In the genomic region with DNA sequence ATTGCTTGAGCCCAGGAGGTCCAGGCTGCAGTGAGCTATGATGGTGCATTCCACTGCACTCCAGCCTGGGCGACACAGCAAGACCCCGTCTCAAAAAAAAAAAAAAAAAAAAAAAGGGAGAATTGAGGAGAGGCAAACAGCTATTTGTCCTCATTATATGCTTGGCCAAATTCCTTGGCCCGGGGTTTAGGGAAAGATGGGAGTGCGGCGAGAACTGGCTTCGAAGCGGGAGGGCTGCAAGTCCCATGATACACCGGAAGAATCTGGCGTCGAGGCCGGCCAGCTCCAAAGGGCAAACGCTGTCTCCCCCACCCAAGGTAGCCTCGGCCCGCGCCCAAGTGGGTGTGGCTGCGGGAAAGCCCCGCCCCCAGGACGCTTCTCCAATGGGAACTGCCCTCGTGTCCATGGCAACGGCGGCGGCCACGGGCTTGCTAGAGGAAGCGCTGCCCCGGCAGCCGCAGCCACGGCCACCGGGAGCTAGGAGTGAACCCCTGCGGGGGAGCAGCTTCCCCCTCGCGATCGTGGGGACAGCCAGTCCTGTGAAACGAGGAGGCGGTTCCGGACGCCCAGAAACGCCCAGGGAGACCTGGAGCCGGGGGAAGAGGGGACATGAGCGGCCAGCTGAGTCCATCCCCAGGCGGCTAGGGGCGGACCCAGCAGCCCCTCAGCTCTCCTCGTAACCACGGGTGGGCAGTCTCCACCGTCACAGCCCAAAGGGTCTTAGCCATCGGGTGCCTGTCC, we compare ENCODE assay signal across 1 cellular context.
TF ChIP-seq lines count a peak whose summit lies in the region.

A gene with protein sequence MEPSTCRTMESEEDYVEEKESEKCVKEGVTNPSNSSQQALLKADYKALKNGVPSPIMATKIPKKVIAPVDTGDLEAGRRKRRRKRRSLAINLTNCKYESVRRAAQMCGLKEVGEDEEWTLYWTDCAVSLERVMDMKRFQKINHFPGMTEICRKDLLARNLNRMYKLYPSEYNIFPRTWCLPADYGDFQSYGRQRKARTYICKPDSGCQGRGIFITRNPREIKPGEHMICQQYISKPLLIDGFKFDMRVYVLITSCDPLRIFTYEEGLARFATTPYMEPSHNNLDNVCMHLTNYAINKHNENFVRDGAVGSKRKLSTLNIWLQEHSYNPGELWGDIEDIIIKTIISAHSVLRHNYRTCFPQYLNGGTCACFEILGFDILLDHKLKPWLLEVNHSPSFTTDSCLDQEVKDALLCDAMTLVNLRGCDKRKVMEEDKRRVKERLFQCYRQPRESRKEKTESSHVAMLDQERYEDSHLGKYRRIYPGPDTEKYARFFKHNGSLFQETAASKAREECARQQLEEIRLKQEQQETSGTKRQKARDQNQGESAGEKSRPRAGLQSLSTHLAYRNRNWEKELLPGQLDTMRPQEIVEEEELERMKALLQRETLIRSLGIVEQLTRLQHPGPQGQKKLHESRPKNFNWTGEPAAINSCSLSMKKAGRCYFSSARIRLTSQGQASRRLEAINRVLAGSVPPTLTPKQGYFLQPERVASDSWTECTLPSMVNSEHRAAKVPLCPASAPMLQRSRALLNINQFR (plus strand): TSS at position 434 of the 741 bp plus-strand sequence. CDS start 1,075 bp downstream, outside the sequence.

TF ChIP-seq in K562, 482 proteins besides CTCF, POLR2A, EP300 and RAD21 (continued from another document):
- TF ChIP-seq, protein P1, sequence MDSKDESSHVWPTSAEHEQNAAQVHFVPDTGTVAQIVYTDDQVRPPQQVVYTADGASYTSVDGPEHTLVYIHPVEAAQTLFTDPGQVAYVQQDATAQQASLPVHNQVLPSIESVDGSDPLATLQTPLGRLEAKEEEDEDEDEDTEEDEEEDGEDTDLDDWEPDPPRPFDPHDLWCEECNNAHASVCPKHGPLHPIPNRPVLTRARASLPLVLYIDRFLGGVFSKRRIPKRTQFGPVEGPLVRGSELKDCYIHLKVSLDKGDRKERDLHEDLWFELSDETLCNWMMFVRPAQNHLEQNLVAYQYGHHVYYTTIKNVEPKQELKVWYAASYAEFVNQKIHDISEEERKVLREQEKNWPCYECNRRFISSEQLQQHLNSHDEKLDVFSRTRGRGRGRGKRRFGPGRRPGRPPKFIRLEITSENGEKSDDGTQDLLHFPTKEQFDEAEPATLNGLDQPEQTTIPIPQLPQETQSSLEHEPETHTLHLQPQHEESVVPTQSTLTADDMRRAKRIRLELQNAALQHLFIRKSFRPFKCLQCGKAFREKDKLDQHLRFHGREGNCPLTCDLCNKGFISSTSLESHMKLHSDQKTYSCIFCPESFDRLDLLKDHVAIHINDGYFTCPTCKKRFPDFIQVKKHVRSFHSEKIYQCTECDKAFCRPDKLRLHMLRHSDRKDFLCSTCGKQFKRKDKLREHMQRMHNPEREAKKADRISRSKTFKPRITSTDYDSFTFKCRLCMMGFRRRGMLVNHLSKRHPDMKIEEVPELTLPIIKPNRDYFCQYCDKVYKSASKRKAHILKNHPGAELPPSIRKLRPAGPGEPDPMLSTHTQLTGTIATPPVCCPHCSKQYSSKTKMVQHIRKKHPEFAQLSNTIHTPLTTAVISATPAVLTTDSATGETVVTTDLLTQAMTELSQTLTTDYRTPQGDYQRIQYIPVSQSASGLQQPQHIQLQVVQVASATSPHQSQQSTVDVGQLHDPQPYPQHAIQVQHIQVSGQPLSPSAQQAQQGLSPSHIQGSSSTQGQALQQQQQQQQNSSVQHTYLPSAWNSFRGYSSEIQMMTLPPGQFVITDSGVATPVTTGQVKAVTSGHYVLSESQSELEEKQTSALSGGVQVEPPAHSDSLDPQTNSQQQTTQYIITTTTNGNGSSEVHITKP (IDR thresholded peaks at IDR 0.05; ENCODE audit: partially characterized antibody): peak; percentile 93
- TF ChIP-seq, protein P2, sequence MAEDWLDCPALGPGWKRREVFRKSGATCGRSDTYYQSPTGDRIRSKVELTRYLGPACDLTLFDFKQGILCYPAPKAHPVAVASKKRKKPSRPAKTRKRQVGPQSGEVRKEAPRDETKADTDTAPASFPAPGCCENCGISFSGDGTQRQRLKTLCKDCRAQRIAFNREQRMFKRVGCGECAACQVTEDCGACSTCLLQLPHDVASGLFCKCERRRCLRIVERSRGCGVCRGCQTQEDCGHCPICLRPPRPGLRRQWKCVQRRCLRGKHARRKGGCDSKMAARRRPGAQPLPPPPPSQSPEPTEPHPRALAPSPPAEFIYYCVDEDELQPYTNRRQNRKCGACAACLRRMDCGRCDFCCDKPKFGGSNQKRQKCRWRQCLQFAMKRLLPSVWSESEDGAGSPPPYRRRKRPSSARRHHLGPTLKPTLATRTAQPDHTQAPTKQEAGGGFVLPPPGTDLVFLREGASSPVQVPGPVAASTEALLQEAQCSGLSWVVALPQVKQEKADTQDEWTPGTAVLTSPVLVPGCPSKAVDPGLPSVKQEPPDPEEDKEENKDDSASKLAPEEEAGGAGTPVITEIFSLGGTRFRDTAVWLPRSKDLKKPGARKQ (CRISPR knock-in tag; IDR thresholded peaks at IDR 0.05): no peak
- TF ChIP-seq, protein P3, sequence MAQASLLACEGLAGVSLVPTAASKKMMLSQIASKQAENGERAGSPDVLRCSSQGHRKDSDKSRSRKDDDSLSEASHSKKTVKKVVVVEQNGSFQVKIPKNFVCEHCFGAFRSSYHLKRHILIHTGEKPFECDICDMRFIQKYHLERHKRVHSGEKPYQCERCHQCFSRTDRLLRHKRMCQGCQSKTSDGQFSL (CRISPR knock-in tag; IDR thresholded peaks at IDR 0.05): 0 out of 2 replicates have a peak, but pooled peaks have one; percentile 41
- TF ChIP-seq, protein P3 (tag; IDR thresholded peaks at IDR 0.05): no peak
- TF ChIP-seq SMAD4 (CRISPR knock-in tag; conservative IDR thresholded peaks at IDR 0.05) (peak; percentile 39; the same call in 1 of the 2 replicates), SIN3A (IDR thresholded peaks at IDR 0.05; ENCODE audit: borderline replicate concordance in 2 of 2, control insufficient read depth in 1 of 2, low read depth in 2 of 2, low read length in 2 of 2) (peak in 1 of 2 experiments; percentile 56; a peak in 1 of 4 replicates), ZZZ3 (IDR thresholded peaks at IDR 0.05) (no peak), CTBP1 (IDR thresholded peaks at IDR 0.05; ENCODE audit: borderline replicate concordance) (0 out of 2 replicates have a peak, but pooled peaks have one; percentile 29), ADNP (tag; IDR thresholded peaks at IDR 0.05) (no peak), BCOR (IDR thresholded peaks at IDR 0.05) (peak; percentile 77; the same call in 1 of the 2 replicates), NRF1 (conservative IDR thresholded peaks at IDR 0.05 in 1 of 2, IDR thresholded peaks at IDR 0.05 in 1 of 2) (peak; percentile 31 to 61; a peak in 3 of 4 replicates), EP400 (IDR thresholded peaks at IDR 0.05) (peak; percentile 25; the same call in 1 of the 2 replicates), TEAD4 (IDR thresholded peaks at IDR 0.05; ENCODE audit: low read length) (no peak), TEAD4 (CRISPR knock-in tag; IDR thresholded peaks at IDR 0.05; ENCODE audit: borderline replicate concordance) (0 out of 2 replicates have a peak, but pooled peaks have one; percentile 71), ZNF212 (CRISPR knock-in tag; IDR thresholded peaks at IDR 0.05) (no peak), ZNF121 (CRISPR knock-in tag; conservative IDR thresholded peaks at IDR 0.05) (peak; percentile 93), FOSL1 (tag; conservative IDR thresholded peaks at IDR 0.05) (0 out of 2 replicates have a peak, but pooled peaks have one; percentile 18), MTA3 (IDR thresholded peaks at IDR 0.05; ENCODE audit: borderline replicate concordance) (peak; percentile 51; the same call in 1 of the 2 replicates), HOXB6 (CRISPR knock-in tag; IDR thresholded peaks at IDR 0.05; ENCODE audit: borderline replicate concordance) (no peak)
- TF ChIP-seq, protein P4, sequence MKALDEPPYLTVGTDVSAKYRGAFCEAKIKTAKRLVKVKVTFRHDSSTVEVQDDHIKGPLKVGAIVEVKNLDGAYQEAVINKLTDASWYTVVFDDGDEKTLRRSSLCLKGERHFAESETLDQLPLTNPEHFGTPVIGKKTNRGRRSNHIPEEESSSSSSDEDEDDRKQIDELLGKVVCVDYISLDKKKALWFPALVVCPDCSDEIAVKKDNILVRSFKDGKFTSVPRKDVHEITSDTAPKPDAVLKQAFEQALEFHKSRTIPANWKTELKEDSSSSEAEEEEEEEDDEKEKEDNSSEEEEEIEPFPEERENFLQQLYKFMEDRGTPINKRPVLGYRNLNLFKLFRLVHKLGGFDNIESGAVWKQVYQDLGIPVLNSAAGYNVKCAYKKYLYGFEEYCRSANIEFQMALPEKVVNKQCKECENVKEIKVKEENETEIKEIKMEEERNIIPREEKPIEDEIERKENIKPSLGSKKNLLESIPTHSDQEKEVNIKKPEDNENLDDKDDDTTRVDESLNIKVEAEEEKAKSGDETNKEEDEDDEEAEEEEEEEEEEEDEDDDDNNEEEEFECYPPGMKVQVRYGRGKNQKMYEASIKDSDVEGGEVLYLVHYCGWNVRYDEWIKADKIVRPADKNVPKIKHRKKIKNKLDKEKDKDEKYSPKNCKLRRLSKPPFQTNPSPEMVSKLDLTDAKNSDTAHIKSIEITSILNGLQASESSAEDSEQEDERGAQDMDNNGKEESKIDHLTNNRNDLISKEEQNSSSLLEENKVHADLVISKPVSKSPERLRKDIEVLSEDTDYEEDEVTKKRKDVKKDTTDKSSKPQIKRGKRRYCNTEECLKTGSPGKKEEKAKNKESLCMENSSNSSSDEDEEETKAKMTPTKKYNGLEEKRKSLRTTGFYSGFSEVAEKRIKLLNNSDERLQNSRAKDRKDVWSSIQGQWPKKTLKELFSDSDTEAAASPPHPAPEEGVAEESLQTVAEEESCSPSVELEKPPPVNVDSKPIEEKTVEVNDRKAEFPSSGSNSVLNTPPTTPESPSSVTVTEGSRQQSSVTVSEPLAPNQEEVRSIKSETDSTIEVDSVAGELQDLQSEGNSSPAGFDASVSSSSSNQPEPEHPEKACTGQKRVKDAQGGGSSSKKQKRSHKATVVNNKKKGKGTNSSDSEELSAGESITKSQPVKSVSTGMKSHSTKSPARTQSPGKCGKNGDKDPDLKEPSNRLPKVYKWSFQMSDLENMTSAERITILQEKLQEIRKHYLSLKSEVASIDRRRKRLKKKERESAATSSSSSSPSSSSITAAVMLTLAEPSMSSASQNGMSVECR (CRISPR knock-in tag; IDR thresholded peaks at IDR 0.05): peak; percentile 81
- TF ChIP-seq, protein P5, sequence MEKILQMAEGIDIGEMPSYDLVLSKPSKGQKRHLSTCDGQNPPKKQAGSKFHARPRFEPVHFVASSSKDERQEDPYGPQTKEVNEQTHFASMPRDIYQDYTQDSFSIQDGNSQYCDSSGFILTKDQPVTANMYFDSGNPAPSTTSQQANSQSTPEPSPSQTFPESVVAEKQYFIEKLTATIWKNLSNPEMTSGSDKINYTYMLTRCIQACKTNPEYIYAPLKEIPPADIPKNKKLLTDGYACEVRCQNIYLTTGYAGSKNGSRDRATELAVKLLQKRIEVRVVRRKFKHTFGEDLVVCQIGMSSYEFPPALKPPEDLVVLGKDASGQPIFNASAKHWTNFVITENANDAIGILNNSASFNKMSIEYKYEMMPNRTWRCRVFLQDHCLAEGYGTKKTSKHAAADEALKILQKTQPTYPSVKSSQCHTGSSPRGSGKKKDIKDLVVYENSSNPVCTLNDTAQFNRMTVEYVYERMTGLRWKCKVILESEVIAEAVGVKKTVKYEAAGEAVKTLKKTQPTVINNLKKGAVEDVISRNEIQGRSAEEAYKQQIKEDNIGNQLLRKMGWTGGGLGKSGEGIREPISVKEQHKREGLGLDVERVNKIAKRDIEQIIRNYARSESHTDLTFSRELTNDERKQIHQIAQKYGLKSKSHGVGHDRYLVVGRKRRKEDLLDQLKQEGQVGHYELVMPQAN (IDR thresholded peaks at IDR 0.05; ENCODE audit: borderline replicate concordance): 0 out of 2 replicates have a peak, but pooled peaks have one; percentile 49
